Comparison of ENCODE assay signal across 13 cellular contexts in the genomic region with DNA sequence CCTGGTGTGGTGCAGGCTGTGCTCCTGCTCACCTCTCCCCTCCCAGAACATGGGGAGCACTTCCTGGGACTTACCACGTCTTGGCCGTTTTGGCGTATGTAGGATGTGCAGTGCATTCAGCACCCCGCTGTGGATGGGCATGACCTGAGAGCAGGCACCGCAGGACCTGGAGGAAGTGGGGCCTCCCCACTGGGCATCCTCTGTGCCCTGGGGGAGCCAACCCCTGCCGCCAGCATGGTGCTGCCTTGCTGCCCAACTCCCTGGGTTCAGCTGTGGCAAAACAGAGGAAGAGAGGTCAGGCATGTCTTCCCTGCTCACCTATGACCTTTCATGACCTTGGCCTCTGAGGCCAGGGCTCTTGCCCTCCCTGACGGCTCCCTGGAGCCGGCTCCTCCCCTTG.
"Had no signal": no experiment of that assay in that cellular context is flagged by ENCODE, and none has a peak within 500 bp of the region (broad histone marks: within the 10 kb centered on the region; RNA-seq: fewer than 3 reads in every experiment).

No MANE protein-coding gene starts in this region.

- H3K27ac ChIP-seq: colonic mucosa, foreskin keratinocyte, pancreas, WERI-Rb-1 had no signal

- H3K36me3 ChIP-seq: colonic mucosa, pancreas had no signal

- H3K4me1 ChIP-seq: colonic mucosa, foreskin keratinocyte, pancreas had no signal

- H3K9me3 Mint-ChIP-seq: activated CD4-positive, alpha-beta memory T cell treated with anti-CD3 and anti-CD28 coated beads, Interleukin-2, amount 10 ng/mL, durations not matched to agents 7 days and 5 days; activated naive CD4-positive, alpha-beta T cell treated with anti-CD3 and anti-CD28 coated beads, Interleukin-2, amount 10 ng/mL, durations not matched to agents 7 days and 5 days; activated T-cell treated with anti-CD3 and anti-CD28 coated beads, Interleukin-2, amount 50 U/mL, for 24 hours; mesothelial cell of epicardium; neural crest cell had no signal

- ATAC-seq: foreskin keratinocyte; pancreas; stimulated activated naive CD8-positive, alpha-beta T cell treated with anti-CD3 and anti-CD28 coated beads, Interleukin-15, Interleukin-2, amounts not matched to agents 100 U/mL and 50 U/mL, for 24 hours; T-helper 17 cell had no signal

- DNase-seq: activated CD4-positive, alpha-beta memory T cell treated with anti-CD3 and anti-CD28 coated beads, Interleukin-2, amount 10 ng/mL, durations not matched to agents 7 days and 5 days; activated CD4-positive, alpha-beta T cell treated with anti-CD3 and anti-CD28 coated beads for 4 hours; activated naive CD4-positive, alpha-beta T cell treated with anti-CD3 and anti-CD28 coated beads, Interleukin-2, amount 10 ng/mL, durations not matched to agents 7 days and 5 days; activated T-cell treated with anti-CD3 and anti-CD28 coated beads, Interleukin-2, amount 50 U/mL, for 24 hours; colonic mucosa; foreskin keratinocyte; pancreas; stimulated activated CD4-positive, alpha-beta T cell treated with anti-CD3 and anti-CD28 coated beads, Interleukin-2, amount 100 ng/mL, for 48 hours; stimulated activated naive CD8-positive, alpha-beta T cell treated with anti-CD3 and anti-CD28 coated beads, Interleukin-15, Interleukin-2, amounts not matched to agents 100 U/mL and 50 U/mL, for 24 hours; T-helper 17 cell; WERI-Rb-1 had no signal

- FAIRE-seq: pancreas had no signal

- H3K9me3 ChIP-seq: colonic mucosa, pancreas had no signal

- H3K27me3 ChIP-seq: colonic mucosa, foreskin keratinocyte, pancreas had no signal

- H3K36me3 Mint-ChIP-seq: activated naive CD4-positive, alpha-beta T cell treated with anti-CD3 and anti-CD28 coated beads, Interleukin-2, amount 10 ng/mL, durations not matched to agents 7 days and 5 days had no signal

- H3K4me3 Mint-ChIP-seq: activated CD4-positive, alpha-beta memory T cell treated with anti-CD3 and anti-CD28 coated beads, Interleukin-2, amount 10 ng/mL, durations not matched to agents 7 days and 5 days; activated naive CD4-positive, alpha-beta T cell treated with anti-CD3 and anti-CD28 coated beads, Interleukin-2, amount 10 ng/mL, durations not matched to agents 7 days and 5 days; activated T-cell treated with anti-CD3 and anti-CD28 coated beads, Interleukin-2, amount 50 U/mL, for 24 hours; mesothelial cell of epicardium; neural crest cell; T-helper 17 cell had no signal

- H3K4me3 ChIP-seq: colonic mucosa, pancreas had no signal

- H3K27ac Mint-ChIP-seq: activated CD4-positive, alpha-beta memory T cell treated with anti-CD3 and anti-CD28 coated beads, Interleukin-2, amount 10 ng/mL, durations not matched to agents 7 days and 5 days; activated naive CD4-positive, alpha-beta T cell treated with anti-CD3 and anti-CD28 coated beads, Interleukin-2, amount 10 ng/mL, durations not matched to agents 7 days and 5 days; activated T-cell treated with anti-CD3 and anti-CD28 coated beads, Interleukin-2, amount 50 U/mL, for 24 hours; mesothelial cell of epicardium; T-helper 17 cell had no signal
